9 cellular contexts compared by ENCODE assay signal in genomic region chr10:130141878-130142277, GRCh38. TPM values are rescaled to one million over a fixed set of nuclear protein-coding genes. Genes with fewer than 3 reads are reported as not detected.
DNase-seq lines count a peak whose midpoint lies in the region; ATAC-seq and TF ChIP-seq lines count a peak whose summit lies in the region.
"Had no signal": no experiment of that assay in that cellular context is flagged by ENCODE, and none has a peak within 500 bp of the region (broad histone marks: within the 10 kb centered on the region; RNA-seq: fewer than 3 reads in every experiment).

No MANE protein-coding gene starts in this region.

- intact Hi-C loops in CD8-positive, alpha-beta T cell (cut with DNase I, micrococcal nuclease): no loop called here
- intact Hi-C loops in activated CD4-positive, alpha-beta memory T cell treated with anti-CD3 and anti-CD28 coated beads for 36 hours (cut with micrococcal nuclease): loop anchor here (2.0 kb wide), 1 partner anchor 23 kb away; no protein-coding TSS in a partner anchor

- H3K27me3 Mint-ChIP-seq in CD8-positive, alpha-beta T cell (ENCODE audit: low read depth): no peaks in the 10 kb centered on the region
- H3K27me3 Mint-ChIP-seq in activated CD4-positive, alpha-beta memory T cell treated with anti-CD3 and anti-CD28 coated beads for 36 hours: no peaks in the 10 kb centered on the region

- H3K9me3 ChIP-seq in CD8-positive, alpha-beta T cell (ENCODE audit: low read length): no peaks in the 10 kb centered on the region

- H3K27me3 ChIP-seq in CD8-positive, alpha-beta T cell (ENCODE audit: insufficient read depth, low read length): no peaks in the 10 kb centered on the region

- H3K36me3 Mint-ChIP-seq in CD8-positive, alpha-beta T cell: peaks cover 51% of the 10 kb centered on the region
- peaks cover 31% of the 10 kb centered on the region for H3K36me3 Mint-ChIP-seq in activated CD4-positive, alpha-beta memory T cell treated with anti-CD3 and anti-CD28 coated beads for 36 hours

- POLR2A ChIA-PET in CD8-positive, alpha-beta T cell (lab: Charles Lee): interaction anchor here (1.1 kb wide), 1 partner anchor 31 kb away, joined by 5 read pairs; no protein-coding TSS in a partner anchor
- POLR2A ChIA-PET in activated CD4-positive, alpha-beta memory T cell treated with anti-CD3 and anti-CD28 coated beads for 36 hours (lab: Charles Lee): interaction anchor here (1.8 kb wide), 1 partner anchor 31 kb away, joined by 15 read pairs; the partner anchor contains the start of gene C10orf143

- DNase-seq in CD8-positive, alpha-beta T cell: no peak
- peak; percentile 47 for DNase-seq in activated CD4-positive, alpha-beta memory T cell treated with anti-CD3 and anti-CD28 coated beads for 36 hours
- DNase-seq in amniotic stem cell (lab: John Stamatoyannopoulos, UW) (no peak), NCI-H526 treated with DMSO at 0.1 percent for 48 hours (lab: John Stamatoyannopoulos, UW) (no peak), NCI-H345 treated with DMSO at 0.1 percent for 48 hours (lab: John Stamatoyannopoulos, UW; ENCODE audit: unreplicated experiment) (no peak), NCI-H446 treated with DMSO at 0.1 percent for 48 hours (lab: John Stamatoyannopoulos, UW) (no peak)
- DNase-seq: NCI-H1694 had no signal

- no peak overlapping the region for H3K27ac ChIP-seq in CD8-positive, alpha-beta T cell (ENCODE audit: low read depth, low read length)

- no peak overlapping the region for H3K4me3 ChIP-seq in CD8-positive, alpha-beta T cell (ENCODE audit: low read depth, low read length)

- CTCF ChIA-PET in CD8-positive, alpha-beta T cell (lab: Charles Lee): interaction anchor here (1.1 to 2.2 kb wide), 3 partner anchors 9 to 32 kb away, joined by 3 to 17 read pairs (median 5); no protein-coding TSS in a partner anchor
- CTCF ChIA-PET in activated CD4-positive, alpha-beta memory T cell treated with anti-CD3 and anti-CD28 coated beads for 36 hours (lab: Charles Lee): interaction anchor here (1.2 to 2.3 kb wide), 2 partner anchors 15 to 31 kb away, joined by 3 to 12 read pairs; partner anchors contain the start of gene C10orf143

- peak; percentile 46 for ATAC-seq in CD8-positive, alpha-beta T cell
- ATAC-seq in GM19025 (IDR thresholded peaks at IDR 0.05; ENCODE audit: low read depth, unreplicated experiment) (peak; percentile 84), HG02943 (IDR thresholded peaks at IDR 0.05; ENCODE audit: low read depth, unreplicated experiment) (peak; percentile 92)

- peaks cover 29% of the 10 kb centered on the region for H3K4me1 ChIP-seq in CD8-positive, alpha-beta T cell (ENCODE audit: insufficient read depth, low read length)

- no peak overlapping the region for H3K4me3 Mint-ChIP-seq in CD8-positive, alpha-beta T cell
- H3K4me3 Mint-ChIP-seq in activated CD4-positive, alpha-beta memory T cell treated with anti-CD3 and anti-CD28 coated beads for 36 hours: no peak overlapping the region

- no peaks in the 10 kb centered on the region for H3K9me3 Mint-ChIP-seq in CD8-positive, alpha-beta T cell
- H3K9me3 Mint-ChIP-seq in activated CD4-positive, alpha-beta memory T cell treated with anti-CD3 and anti-CD28 coated beads for 36 hours: no peaks in the 10 kb centered on the region

- TF ChIP-seq CTCF in CD8-positive, alpha-beta T cell (IDR thresholded peaks at IDR 0.05): no peak

- H3K4me1 Mint-ChIP-seq in CD8-positive, alpha-beta T cell (ENCODE audit: low read depth): peaks cover 62% of the 10 kb centered on the region
- H3K4me1 Mint-ChIP-seq in activated CD4-positive, alpha-beta memory T cell treated with anti-CD3 and anti-CD28 coated beads for 36 hours (ENCODE audit: low read depth): peaks cover 61% of the 10 kb centered on the region

- H3K27ac Mint-ChIP-seq in CD8-positive, alpha-beta T cell: peak overlapping the region; percentile 53
- peak overlapping the region; percentile 77 for H3K27ac Mint-ChIP-seq in activated CD4-positive, alpha-beta memory T cell treated with anti-CD3 and anti-CD28 coated beads for 36 hours

- peaks cover 8% of the 10 kb centered on the region for H3K36me3 ChIP-seq in CD8-positive, alpha-beta T cell (ENCODE audit: insufficient read depth, low read length)

RNA-seq across cellular contexts. Expression of gene GLRX3, which starts 5.7 kb away (rescaled TPM):
- 10 to 100 TPM; 20.7 to 23.7 TPM for total RNA-seq in CD8-positive, alpha-beta T cell
- 100 to 1,000 TPM; 112 to 113 TPM for total RNA-seq in activated CD4-positive, alpha-beta memory T cell treated with anti-CD3 and anti-CD28 coated beads for 36 hours

RNA-seq across cellular contexts. Expression of gene C10orf143, which starts 31.2 kb away (rescaled TPM):
- total RNA-seq in CD8-positive, alpha-beta T cell: 1 to 10 TPM; 4.5 to 5.2 TPM
- 1 to 10 TPM; 2.5 to 3.0 TPM for total RNA-seq in activated CD4-positive, alpha-beta memory T cell treated with anti-CD3 and anti-CD28 coated beads for 36 hours

Comparison
In these comparisons a context has a peak if more than half of its experiments do, and no peak if none do; other contexts are left out.
1. RNA of gene GLRX3, which starts 5.7 kb away (total RNA-seq): 112 to 113 TPM in activated CD4-positive, alpha-beta memory T cell treated with anti-CD3 and anti-CD28 coated beads for 36 hours; 20.7 to 23.7 TPM in CD8-positive, alpha-beta T cell; every median in the first group is over 4 times any median in the second.
2. Peak in every context shown above with its lines, with median percentiles within 50 percentile points of each other: ATAC-seq.